In genomic region chr7:44080686-44081265, GRCh38 we compare ENCODE assay signal across 8 cellular contexts. TPM values are rescaled to one million over a fixed set of nuclear protein-coding genes. Genes with fewer than 3 reads are reported as not detected.
DNase-seq lines count a peak whose midpoint lies in the region; ATAC-seq, FAIRE-seq and TF ChIP-seq lines count a peak whose summit lies in the region.

No MANE protein-coding gene starts in this region.

- CTCF ChIA-PET in activated naive CD4-positive, alpha-beta T cell treated with anti-CD3 and anti-CD28 coated beads for 36 hours (lab: Charles Lee): interaction anchor here (0.6 to 1.5 kb wide), 9 partner anchors 8 to 160 kb away, joined by 3 to 7 read pairs (median 3); no protein-coding TSS in a partner anchor

- H3K27ac ChIP-seq in kidney (ENCODE audit: low read depth in 2 of 2, low read length in 2 of 2) (peak overlapping the region; percentile 20 to 32), transverse colon (peak overlapping the region in 3 of 4 donors; percentile 93 to 99 (median 94))

- no peak for FAIRE-seq in kidney (lab: Jason Lieb, UNC)

- WGBS in transverse colon (ENCODE audit: low coverage in 1 of 2), 2 donors: 88% methylated on average over 11 of the region's 11 CpGs; no CpG with 5 or more reads in 1 of the 2 donors

- no peaks in the 10 kb centered on the region for H3K9me3 ChIP-seq in kidney (ENCODE audit: control insufficient read depth in 1 of 2, low read length in 2 of 2)
- H3K9me3 ChIP-seq in transverse colon: no peaks in the 10 kb centered on the region

- peak overlapping the region; percentile 79 for H3K4me3 Mint-ChIP-seq in activated naive CD4-positive, alpha-beta T cell treated with anti-CD3 and anti-CD28 coated beads for 36 hours

- in situ Hi-C loops in transverse colon (cut with MboI; ENCODE audit: low pct_ligation_motif_present in 1 of 4, low pct_unique_long_range_greater_than_20kb in 1 of 4, low sequenced_read_pairs in 3 of 4): no loop called here

- no peaks in the 10 kb centered on the region for H3K27me3 Mint-ChIP-seq in activated naive CD4-positive, alpha-beta T cell treated with anti-CD3 and anti-CD28 coated beads for 36 hours (ENCODE audit: low read depth)

- TF ChIP-seq CTCF in kidney (IDR thresholded peaks at IDR 0.05; ENCODE audit: borderline replicate concordance, extremely low read depth, insufficient read depth) (no peak), transverse colon (IDR thresholded peaks at IDR 0.05) (no peak)

- no peaks in the 10 kb centered on the region for H3K27me3 ChIP-seq in transverse colon

- no peaks in the 10 kb centered on the region for H3K9me3 Mint-ChIP-seq in activated naive CD4-positive, alpha-beta T cell treated with anti-CD3 and anti-CD28 coated beads for 36 hours
- no peaks in the 10 kb centered on the region for H3K9me3 Mint-ChIP-seq in activated naive CD4-positive, alpha-beta T cell treated with anti-CD3 and anti-CD28 coated beads, Interleukin-2, amount 50 U/mL, for 72 hours

- no peak for ATAC-seq in activated naive CD4-positive, alpha-beta T cell treated with anti-CD3 and anti-CD28 coated beads, Interleukin-2, amount 50 U/mL, for 72 hours
- ATAC-seq in HG02885 (IDR thresholded peaks at IDR 0.05; ENCODE audit: poor library complexity, unreplicated experiment) (no peak), HG03039 (IDR thresholded peaks at IDR 0.05; ENCODE audit: unreplicated experiment) (no peak)

- H3K36me3 ChIP-seq in kidney (ENCODE audit: control insufficient read depth in 1 of 2, insufficient read depth in 2 of 2, low read length in 2 of 2) (peaks cover 7 to 30% of the 10 kb centered on the region in 2 donors), transverse colon (peaks cover 0 to 22% (median 0%) of the 10 kb centered on the region in 4 donors)

- peak overlapping the region in 1 of 2 donors; percentile 95 for H3K4me3 ChIP-seq in kidney (ENCODE audit: low read length in 2 of 2)
- H3K4me3 ChIP-seq in transverse colon: no peak overlapping the region

- no peak for TF ChIP-seq EP300 in transverse colon (IDR thresholded peaks at IDR 0.05; ENCODE audit: low read depth)

- H3K9ac ChIP-seq in kidney (ENCODE audit: low read length in 2 of 2): peak overlapping the region; percentile 51 to 61

- H3K27ac Mint-ChIP-seq in activated naive CD4-positive, alpha-beta T cell treated with anti-CD3 and anti-CD28 coated beads for 36 hours: peak overlapping the region; percentile 93
- peak overlapping the region; percentile 98 for H3K27ac Mint-ChIP-seq in activated naive CD4-positive, alpha-beta T cell treated with anti-CD3 and anti-CD28 coated beads, Interleukin-2, amount 50 U/mL, for 72 hours

- peaks cover 30% of the 10 kb centered on the region for H3K36me3 Mint-ChIP-seq in activated naive CD4-positive, alpha-beta T cell treated with anti-CD3 and anti-CD28 coated beads for 36 hours (ENCODE audit: low read depth)
- peaks cover 15 to 22% of the 10 kb centered on the region in 2 donors for H3K36me3 Mint-ChIP-seq in activated naive CD4-positive, alpha-beta T cell treated with anti-CD3 and anti-CD28 coated beads, Interleukin-2, amount 50 U/mL, for 72 hours

- intact Hi-C loops in activated naive CD4-positive, alpha-beta T cell treated with anti-CD3 and anti-CD28 coated beads for 36 hours (cut with micrococcal nuclease): loop anchor here (1.0 to 5.0 kb wide), 4 partner anchors 36 to 492 kb away; partner anchors contain the start of genes DBNL, DDX56, POLD2 and UBE2D4
- intact Hi-C loops in kidney (cut with DNase I): no loop called here
- intact Hi-C loops in transverse colon (cut with DNase I; ENCODE audit: low total_unique reads): no loop called here

- no peak for TF ChIP-seq POLR2A in transverse colon (IDR thresholded peaks at IDR 0.05)

- no peak for DNase-seq in activated naive CD4-positive, alpha-beta T cell treated with anti-CD3 and anti-CD28 coated beads for 36 hours
- DNase-seq in activated naive CD4-positive, alpha-beta T cell (lab: John Stamatoyannopoulos, UW): no peak
- no peak for DNase-seq in activated naive CD4-positive, alpha-beta T cell treated with anti-CD3 and anti-CD28 coated beads, Interleukin-2, amount 50 U/mL, for 72 hours (ENCODE audit: low spot score in 2 of 2)
- DNase-seq in kidney (peak; percentile 67), transverse colon (no peak), NCI-H2196 (lab: John Stamatoyannopoulos, UW; ENCODE audit: unreplicated experiment) (no peak)

- peaks cover 34 to 42% of the 10 kb centered on the region in 2 donors for H3K4me1 ChIP-seq in kidney (ENCODE audit: control insufficient read depth in 1 of 2, insufficient read depth in 1 of 2, low read depth in 1 of 2, low read length in 2 of 2)
- peaks cover 0 to 13% (median 9%) of the 10 kb centered on the region in 4 donors for H3K4me1 ChIP-seq in transverse colon

- peaks cover 32% of the 10 kb centered on the region for H3K4me1 Mint-ChIP-seq in activated naive CD4-positive, alpha-beta T cell treated with anti-CD3 and anti-CD28 coated beads for 36 hours (ENCODE audit: low read depth)

RNA-seq across cellular contexts. Expression of gene POLM, which starts 1.6 kb away (rescaled TPM):
- total RNA-seq in activated naive CD4-positive, alpha-beta T cell treated with anti-CD3 and anti-CD28 coated beads for 36 hours: 10 to 100 TPM; 27.1 to 29.4 TPM
- 10 to 100 TPM; 35.7 to 37.2 TPM for total RNA-seq in activated naive CD4-positive, alpha-beta T cell treated with anti-CD3 and anti-CD28 coated beads, Interleukin-2, amount 50 U/mL, for 72 hours
- total RNA-seq in kidney: 41.4 TPM
- 16.3 TPM for polyA plus RNA-seq in kidney (ENCODE audit: insufficient read depth, low read depth, low replicate concordance)
- 100 to 1,000 TPM in 2 of 4 donors, 10 to 100 TPM in 2; 54.3 to 340 (median 81.1) TPM for total RNA-seq in transverse colon

RNA-seq across cellular contexts. Expression of gene PGAM2, which starts 15.4 kb away (rescaled TPM):
- under 1 TPM in 1 of 2 experiments, not detected in 1; 0.24 TPM for total RNA-seq in activated naive CD4-positive, alpha-beta T cell treated with anti-CD3 and anti-CD28 coated beads for 36 hours
- total RNA-seq in activated naive CD4-positive, alpha-beta T cell treated with anti-CD3 and anti-CD28 coated beads, Interleukin-2, amount 50 U/mL, for 72 hours: 1 to 10 TPM in 1 of 2 donors, under 1 TPM in 1; 0.64 to 1.0 TPM
- total RNA-seq in kidney (2.1 TPM), transverse colon (1 to 10 TPM in 1 of 4 donors, not detected in 3; 9.7 TPM)
- polyA plus RNA-seq in kidney (ENCODE audit: insufficient read depth, low read depth, low replicate concordance): 37.7 TPM

RNA-seq across cellular contexts. Expression of gene AEBP1, which starts 23.4 kb away (rescaled TPM):
- total RNA-seq in activated naive CD4-positive, alpha-beta T cell treated with anti-CD3 and anti-CD28 coated beads for 36 hours: 10 to 100 TPM; 10.1 to 10.8 TPM
- 10 to 100 TPM; 14.6 to 26.9 TPM for total RNA-seq in activated naive CD4-positive, alpha-beta T cell treated with anti-CD3 and anti-CD28 coated beads, Interleukin-2, amount 50 U/mL, for 72 hours
- total RNA-seq in kidney: 164 TPM
- polyA plus RNA-seq in kidney (ENCODE audit: insufficient read depth, low read depth, low replicate concordance): 89.4 TPM
- 100 to 1,000 TPM in 1 of 4 donors, 10 to 100 TPM in 3; 33.9 to 151 (median 89.0) TPM for total RNA-seq in transverse colon

RNA-seq across cellular contexts. Expression of gene DBNL, which starts 36.3 kb away (rescaled TPM):
- 10 to 100 TPM; 82.3 TPM for total RNA-seq in activated naive CD4-positive, alpha-beta T cell treated with anti-CD3 and anti-CD28 coated beads for 36 hours
- 100 to 1,000 TPM in 1 of 2 donors, 10 to 100 TPM in 1; 75.3 to 123 TPM for total RNA-seq in activated naive CD4-positive, alpha-beta T cell treated with anti-CD3 and anti-CD28 coated beads, Interleukin-2, amount 50 U/mL, for 72 hours
- total RNA-seq in kidney (103 TPM), transverse colon (100 to 1,000 TPM in 3 of 4 donors, 10 to 100 TPM in 1; 97.5 to 184 (median 137) TPM)
- polyA plus RNA-seq in kidney (ENCODE audit: insufficient read depth, low read depth, low replicate concordance): 85.9 TPM

RNA-seq across cellular contexts. Expression of gene POLD2, which starts 42.6 kb away (rescaled TPM):
- 100 to 1,000 TPM; 261 to 270 TPM for total RNA-seq in activated naive CD4-positive, alpha-beta T cell treated with anti-CD3 and anti-CD28 coated beads for 36 hours
- total RNA-seq in activated naive CD4-positive, alpha-beta T cell treated with anti-CD3 and anti-CD28 coated beads, Interleukin-2, amount 50 U/mL, for 72 hours: 100 to 1,000 TPM; 129 to 212 TPM
- 60.0 TPM for total RNA-seq in kidney
- polyA plus RNA-seq in kidney (ENCODE audit: insufficient read depth, low read depth, low replicate concordance): 119 TPM
- 10 to 100 TPM; 20.1 to 32.7 (median 22.7) TPM for total RNA-seq in transverse colon
